ENCODE assay signal across 8 cellular contexts in the genomic region with DNA sequence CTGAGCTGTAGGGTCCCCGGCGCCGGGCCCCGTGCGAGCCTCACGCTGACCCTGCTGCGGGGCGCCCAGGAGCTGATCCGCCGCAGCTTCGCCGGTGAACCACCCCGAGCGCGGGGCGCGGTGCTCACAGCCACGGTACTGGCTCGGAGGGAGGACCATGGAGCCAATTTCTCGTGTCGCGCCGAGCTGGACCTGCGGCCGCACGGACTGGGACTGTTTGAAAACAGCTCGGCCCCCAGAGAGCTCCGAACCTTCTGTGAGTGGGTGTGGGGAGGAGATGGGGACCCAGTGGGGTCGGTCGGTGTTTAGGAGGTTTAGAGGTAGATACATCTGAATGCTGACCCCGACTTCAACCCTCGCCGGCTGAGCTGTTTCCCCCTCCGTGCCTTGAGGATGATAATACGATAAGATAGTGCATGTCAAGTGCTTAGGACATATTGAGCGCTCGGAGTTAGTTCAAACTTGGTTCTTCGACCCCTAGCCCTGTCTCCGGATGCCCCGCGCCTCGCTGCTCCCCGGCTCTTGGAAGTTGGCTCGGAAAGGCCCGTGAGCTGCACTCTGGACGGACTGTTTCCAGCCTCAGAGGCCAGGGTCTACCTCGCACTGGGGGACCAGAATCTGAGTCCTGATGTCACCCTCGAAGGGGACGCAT. TPM values are rescaled to one million over a fixed set of nuclear protein-coding genes. Genes with fewer than 3 reads are reported as not detected.
DNase-seq lines count a peak whose midpoint lies in the region; ATAC-seq and TF ChIP-seq lines count a peak whose summit lies in the region.

No MANE protein-coding gene starts in this region.

- no peaks in the 10 kb centered on the region for H3K9me3 Mint-ChIP-seq in activated naive CD4-positive, alpha-beta T cell treated with anti-CD3 and anti-CD28 coated beads, Interleukin-2, amount 50 U/mL, for 24 hours

- ATAC-seq in left lung (peak; percentile 0), GM19351 (IDR thresholded peaks at IDR 0.05; ENCODE audit: unreplicated experiment) (no peak)

- peaks cover 34% of the 10 kb centered on the region for H3K27me3 Mint-ChIP-seq in activated naive CD4-positive, alpha-beta T cell treated with anti-CD3 and anti-CD28 coated beads, Interleukin-2, amount 50 U/mL, for 24 hours

- no peaks in the 10 kb centered on the region for H3K36me3 Mint-ChIP-seq in activated naive CD4-positive, alpha-beta T cell treated with anti-CD3 and anti-CD28 coated beads, Interleukin-2, amount 50 U/mL, for 24 hours

- H3K4me1 Mint-ChIP-seq in activated naive CD4-positive, alpha-beta T cell treated with anti-CD3 and anti-CD28 coated beads, Interleukin-2, amount 50 U/mL, for 24 hours, result peaks cover 60% of the 10 kb centered on the region

- peak overlapping the region; percentile 65 for H3K27ac Mint-ChIP-seq in activated naive CD4-positive, alpha-beta T cell treated with anti-CD3 and anti-CD28 coated beads, Interleukin-2, amount 50 U/mL, for 24 hours

- intact Hi-C loops in left lung (cut with DNase I), result no loop called here
- intact Hi-C loops in tibial artery (cut with DNase I; ENCODE audit: low total_unique reads), result no loop called here

- H3K27me3 ChIP-seq in left lung (peaks cover 31 to 95% of the 10 kb centered on the region in 2 donors), tibial artery (peaks cover 6 to 100% of the 10 kb centered on the region in 2 donors)

- H3K9me3 ChIP-seq in left lung, result no peaks in the 10 kb centered on the region
- H3K9me3 ChIP-seq in tibial artery, result no peaks in the 10 kb centered on the region

- peak overlapping the region; percentile 84 for H3K4me3 Mint-ChIP-seq in activated naive CD4-positive, alpha-beta T cell treated with anti-CD3 and anti-CD28 coated beads, Interleukin-2, amount 50 U/mL, for 24 hours

- peak overlapping the region in 1 of 2 donors; percentile 18 for H3K27ac ChIP-seq in left lung
- H3K27ac ChIP-seq in tibial artery, result no peak overlapping the region

- no peaks in the 10 kb centered on the region for H3K36me3 ChIP-seq in left lung
- H3K36me3 ChIP-seq in tibial artery, result no peaks in the 10 kb centered on the region

- peak overlapping the region; percentile 48 for H3K4me3 ChIP-seq in left lung
- H3K4me3 ChIP-seq in tibial artery, result peak overlapping the region; percentile 32 to 40

- peaks cover 34 to 92% of the 10 kb centered on the region in 2 donors for H3K4me1 ChIP-seq in left lung
- peaks cover 0 to 78% (median 67%) of the 10 kb centered on the region in 4 donors for H3K4me1 ChIP-seq in tibial artery

- TF ChIP-seq CTCF in left lung (IDR thresholded peaks at IDR 0.05) (no peak), tibial artery (IDR thresholded peaks at IDR 0.05) (no peak)

- peak; percentile 77 for DNase-seq in activated CD8-positive, alpha-beta memory T cell treated with anti-CD3 and anti-CD28 coated beads, Interleukin-2, amount 50 U/mL, for 48 hours
- DNase-seq in activated CD8-positive, alpha-beta memory T cell treated with anti-CD3 and anti-CD28 coated beads for 24 hours, result no peak
- DNase-seq in left lung, result no peak
- DNase-seq in tibial artery, result no peak
- no peak for DNase-seq in D341Med (ENCODE audit: low spot score)
- DNase-seq in COLO668 (lab: John Stamatoyannopoulos, UW; ENCODE audit: unreplicated experiment), result no peak

RNA-seq across cellular contexts. Expression of gene ICAM5, which starts 1.9 kb away (rescaled TPM):
- total RNA-seq in left lung, result 10 to 100 TPM; 10.2 to 25.7 TPM

RNA-seq across cellular contexts. Expression of gene ICAM4, which starts 4.9 kb away (rescaled TPM):
- 10 to 100 TPM in 1 of 2 donors, 1 to 10 TPM in 1; 4.5 to 17.9 TPM for total RNA-seq in left lung

RNA-seq across cellular contexts. Expression of gene ZGLP1, which starts 17.9 kb away (rescaled TPM):
- total RNA-seq in left lung, result 1 to 10 TPM; 2.8 to 7.8 TPM

RNA-seq across cellular contexts. Expression of gene ICAM1, which starts 20.8 kb away (rescaled TPM):
- total RNA-seq in left lung, result 100 to 1,000 TPM; 149 to 497 TPM

RNA-seq across cellular contexts. Expression of gene FDX2, which starts 24.1 kb away (rescaled TPM):
- total RNA-seq in left lung, result 10 to 100 TPM; 19.8 to 25.4 TPM
